1 cellular context compared by ENCODE assay signal in the genomic region with DNA sequence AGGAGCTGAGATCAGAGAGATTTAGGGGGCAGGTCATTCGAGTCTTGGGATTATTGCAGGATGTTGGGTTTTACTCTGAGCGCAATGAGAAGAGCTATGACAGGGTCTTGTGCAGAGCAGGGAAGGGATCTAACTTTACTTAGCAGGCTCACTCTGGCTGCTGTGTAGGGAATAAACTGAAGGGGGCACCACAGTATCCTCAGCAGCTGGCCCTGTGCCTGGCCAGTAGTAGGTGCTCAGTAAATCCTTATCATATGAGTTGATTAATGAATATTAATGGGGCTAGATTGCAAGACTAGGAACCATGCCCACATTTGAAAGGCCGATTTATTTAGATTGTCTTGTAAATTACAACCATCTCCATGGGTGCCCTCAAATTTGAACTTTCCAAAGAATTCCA.
TF ChIP-seq lines count a peak whose summit lies in the region.

No MANE protein-coding gene starts in this region.

TF ChIP-seq in SK-N-SH treated with all-trans-retinoic acid at 6 μM for 48 hours, 23 proteins besides CTCF, POLR2A, EP300 and RAD21 (continued from another document):
- TF ChIP-seq ARNTL (CRISPR knock-in tag; IDR thresholded peaks at IDR 0.05; ENCODE audit: borderline replicate concordance, low read depth) (no peak), TCF4 (CRISPR knock-in tag; IDR thresholded peaks at IDR 0.05; ENCODE audit: borderline replicate concordance) (no peak), ZNF565 (CRISPR knock-in tag; conservative IDR thresholded peaks at IDR 0.05; ENCODE audit: low read depth) (no peak), ESRRG (CRISPR knock-in tag; IDR thresholded peaks at IDR 0.05) (no peak), GLIS3 (CRISPR knock-in tag; IDR thresholded peaks at IDR 0.05) (no peak)
